ENCODE assay signal across 12 cellular contexts in genomic region chr18:7290077-7290476, GRCh38.
DNase-seq lines count a peak whose midpoint lies in the region; TF ChIP-seq lines count a peak whose summit lies in the region.
"Had no signal": no experiment of that assay in that cellular context is flagged by ENCODE, and none has a peak within 500 bp of the region (broad histone marks: within the 10 kb centered on the region; RNA-seq: fewer than 3 reads in every experiment).

No MANE protein-coding gene starts in this region.

- H3K4me2 ChIP-seq in BLaER1 treated with 17β-estradiol and CSF1 and Interleukin-3, amounts not matched to agents 10 nM and 100 nM: peak overlapping the region in 6 of 11 experiments; percentile 70 to 80 (median 76); a peak in 8 of 22 replicates

- no peak overlapping the region for H3K4me3 ChIP-seq in BLaER1 treated with 17β-estradiol and CSF1 and Interleukin-3, amounts not matched to agents 10 nM and 100 nM
- no peak overlapping the region for H3K4me3 ChIP-seq in HEK293 (ENCODE audit: low read depth, low read length)
- no peak overlapping the region for H3K4me3 ChIP-seq in WERI-Rb-1 (ENCODE audit: low read depth, low read length)
- H3K4me3 ChIP-seq: GM23248 had no signal

- POLR2A ChIA-PET in HEK293 (lab: Yijun Ruan, JAX): no interaction called here

- H3K36me3 ChIP-seq in BLaER1 treated with 17β-estradiol and CSF1 and Interleukin-3, amounts not matched to agents 10 nM and 100 nM: no peaks in the 10 kb centered on the region
- no peaks in the 10 kb centered on the region for H3K36me3 ChIP-seq in HEK293 (ENCODE audit: control insufficient read depth in 2 of 2, insufficient read depth in 1 of 2, low read length in 2 of 2)
- H3K36me3 ChIP-seq in WERI-Rb-1: no peaks in the 10 kb centered on the region

- peaks cover 7 to 13% (median 11%) of the 10 kb centered on the region in 10 experiments; a peak in 19 of 20 replicates for H3K4me1 ChIP-seq in BLaER1 treated with 17β-estradiol and CSF1 and Interleukin-3, amounts not matched to agents 10 nM and 100 nM
- no peaks in the 10 kb centered on the region for H3K4me1 ChIP-seq in HEK293 (ENCODE audit: control insufficient read depth, insufficient read depth, low read length)

- no peaks in the 10 kb centered on the region for H4K20me1 ChIP-seq in BLaER1 treated with 17β-estradiol and CSF1 and Interleukin-3, amounts not matched to agents 10 nM and 100 nM

- DNase-seq in WERI-Rb-1 (peak; percentile 48), DMS153 (lab: John Stamatoyannopoulos, UW) (no peak), SW480 (ENCODE audit: low spot score) (no peak), NCI-H748 treated with DMSO at 0.1 percent for 48 hours (lab: John Stamatoyannopoulos, UW) (no peak)
- DNase-seq: CD4-positive, alpha-beta T cell; CD8-positive, alpha-beta memory T cell; DND-41; GM23248; H7; HCEC 1CT had no signal

- peaks cover 14 to 30% (median 21%) of the 10 kb centered on the region in 11 experiments for H3K9me3 ChIP-seq in BLaER1 treated with 17β-estradiol and CSF1 and Interleukin-3, amounts not matched to agents 10 nM and 100 nM (replicated peaks in 1 of 11)
- no peaks in the 10 kb centered on the region for H3K9me3 ChIP-seq in HEK293 (ENCODE audit: control insufficient read depth, insufficient read depth, low read depth, low read length)
- no peaks in the 10 kb centered on the region for H3K9me3 ChIP-seq in WERI-Rb-1 (ENCODE audit: severe bottlenecking)

- no peak overlapping the region for H3K27ac ChIP-seq in BLaER1 treated with 17β-estradiol and CSF1 and Interleukin-3, amounts not matched to agents 10 nM and 100 nM
- H3K27ac ChIP-seq in HEK293 (ENCODE audit: extremely low read depth, low read depth, low read length): no peak overlapping the region
- H3K27ac ChIP-seq in WERI-Rb-1: no peak overlapping the region
- H3K27ac ChIP-seq: GM23248 had no signal

- TF ChIP-seq CTCF in HEK293 (tag by site-specific recombination; IDR thresholded peaks at IDR 0.05) (no peak), WERI-Rb-1 (IDR thresholded peaks at IDR 0.05; ENCODE audit: low read depth, low read length) (no peak)

- H3K9ac ChIP-seq in BLaER1 treated with 17β-estradiol and CSF1 and Interleukin-3, amounts not matched to agents 10 nM and 100 nM: no peak overlapping the region
- H3K9ac ChIP-seq: GM23248 had no signal

- H3K27me3 ChIP-seq in BLaER1 treated with 17β-estradiol and CSF1 and Interleukin-3, amounts not matched to agents 10 nM and 100 nM: no peaks in the 10 kb centered on the region
- no peaks in the 10 kb centered on the region for H3K27me3 ChIP-seq in WERI-Rb-1 (ENCODE audit: insufficient read depth, low read depth, severe bottlenecking)

- CTCF ChIA-PET in HEK293 (lab: Yijun Ruan, JAX): interaction anchor here (0.6 kb wide), 1 partner anchor 14 kb away, joined by 3 read pairs; no protein-coding TSS in a partner anchor

TF ChIP-seq in HEK293, 187 proteins besides CTCF, POLR2A, EP300 and RAD21:
- TF ChIP-seq GLIS1 (tag by site-specific recombination; IDR thresholded peaks at IDR 0.05) (0 out of 2 replicates have a peak, but pooled peaks have one; percentile 29), ZNF596 (tag by site-specific recombination; IDR thresholded peaks at IDR 0.05) (no peak)
